ENCODE assay signal across 8 cellular contexts in the genomic region with DNA sequence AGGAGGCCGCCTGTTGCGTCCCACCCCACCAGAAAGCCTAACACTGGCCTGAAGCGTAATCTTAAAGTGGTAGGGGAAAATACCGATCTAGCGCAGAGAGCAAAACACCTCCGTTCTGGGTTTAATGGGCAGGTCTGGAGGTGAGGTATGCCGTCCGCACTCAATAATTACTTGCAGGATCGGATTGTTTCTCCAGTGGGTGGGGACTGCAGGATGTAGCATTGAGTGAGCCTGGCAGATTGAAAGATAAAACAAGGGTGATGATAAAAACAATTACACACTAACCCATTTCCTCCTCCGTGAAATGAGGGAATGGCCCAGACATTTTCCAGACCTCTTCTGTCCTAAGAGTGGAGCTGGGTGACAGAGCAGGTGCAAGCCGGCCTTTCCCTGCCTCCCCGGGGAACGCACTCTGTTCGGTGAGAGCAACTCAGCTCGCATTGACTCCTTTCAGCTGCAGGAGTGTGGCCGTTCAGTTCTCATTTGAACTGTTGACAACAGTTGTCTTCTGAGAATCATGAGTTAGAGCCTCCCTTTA.
DNase-seq lines count a peak whose midpoint lies in the region; ATAC-seq and TF ChIP-seq lines count a peak whose summit lies in the region.

No MANE protein-coding gene starts in this region.

- no peaks in the 10 kb centered on the region for H3K9me3 ChIP-seq in left ventricle myocardium inferior (replicated peaks)
- H3K9me3 ChIP-seq in skeletal muscle satellite cell (replicated peaks; ENCODE audit: low read length): no peaks in the 10 kb centered on the region

- peak overlapping the region; percentile 94 for H3K27ac ChIP-seq in left ventricle myocardium inferior (replicated peaks)

- peak overlapping the region; percentile 92 for H3K4me2 ChIP-seq in skeletal muscle satellite cell (ENCODE audit: low read length)

- CTCF ChIA-PET in activated naive CD4-positive, alpha-beta T cell treated with anti-CD3 and anti-CD28 coated beads for 36 hours (lab: Charles Lee): interaction anchor here (0.6 to 0.9 kb wide), 3 partner anchors 11 to 126 kb away, joined by 3 read pairs; no protein-coding TSS in a partner anchor

- no peaks in the 10 kb centered on the region for H3K9me3 Mint-ChIP-seq in activated naive CD4-positive, alpha-beta T cell treated with anti-CD3 and anti-CD28 coated beads for 36 hours

- H3K36me3 ChIP-seq in left ventricle myocardium inferior (no peaks in the 10 kb centered on the region), skeletal muscle satellite cell (ENCODE audit: insufficient read depth, low read length) (no peaks in the 10 kb centered on the region)

- H3K4me1 Mint-ChIP-seq in activated naive CD4-positive, alpha-beta T cell treated with anti-CD3 and anti-CD28 coated beads for 36 hours (ENCODE audit: low read depth): peaks cover 30% of the 10 kb centered on the region

- peak overlapping the region; percentile 78 for H3K9ac ChIP-seq in skeletal muscle satellite cell (ENCODE audit: low read depth, low read length)

- DNase-seq in NCI-H2171 treated with DMSO at 0.1 percent for 48 hours (lab: John Stamatoyannopoulos, UW) (peak; percentile 60), left ventricle myocardium inferior (no peak), COLO829 (ENCODE audit: low spot score) (no peak)
- DNase-seq in activated naive CD4-positive, alpha-beta T cell treated with anti-CD3 and anti-CD28 coated beads for 36 hours: peak; percentile 58
- DNase-seq in effector CD8-positive, alpha-beta T cell (lab: John Stamatoyannopoulos, UW): no peak

- no peaks in the 10 kb centered on the region for H3K27me3 Mint-ChIP-seq in activated naive CD4-positive, alpha-beta T cell treated with anti-CD3 and anti-CD28 coated beads for 36 hours (ENCODE audit: low read depth)

- peak overlapping the region; percentile 79 for H3K4me3 ChIP-seq in left ventricle myocardium inferior
- peak overlapping the region; percentile 76 for H3K4me3 ChIP-seq in skeletal muscle satellite cell (ENCODE audit: low read length)

- intact Hi-C loops in activated naive CD4-positive, alpha-beta T cell treated with anti-CD3 and anti-CD28 coated beads for 36 hours (cut with micrococcal nuclease): loop anchor here (1.0 to 10.0 kb wide), 15 partner anchors 31 to 1653 kb away; partner anchors contain the start of genes GPR18, RAP2A and UBAC2
- intact Hi-C loops in left ventricle myocardium inferior (cut with micrococcal nuclease): no loop called here

- no peaks in the 10 kb centered on the region for H3K36me3 Mint-ChIP-seq in activated naive CD4-positive, alpha-beta T cell treated with anti-CD3 and anti-CD28 coated beads for 36 hours (ENCODE audit: low read depth)

- H3K4me1 ChIP-seq in left ventricle myocardium inferior: peaks cover 43% of the 10 kb centered on the region
- H3K4me1 ChIP-seq in skeletal muscle satellite cell (ENCODE audit: control insufficient read depth, insufficient read depth, low read length): peaks cover 6% of the 10 kb centered on the region

- peak overlapping the region; percentile 99 for H3K4me3 Mint-ChIP-seq in activated naive CD4-positive, alpha-beta T cell treated with anti-CD3 and anti-CD28 coated beads for 36 hours

- peak; percentile 41 for ATAC-seq in GM18870 (IDR thresholded peaks at IDR 0.05; ENCODE audit: unreplicated experiment)
- ATAC-seq in HG02884 (IDR thresholded peaks at IDR 0.05; ENCODE audit: unreplicated experiment): peak; percentile 20

- peak overlapping the region; percentile 97 for H3K27ac Mint-ChIP-seq in activated naive CD4-positive, alpha-beta T cell treated with anti-CD3 and anti-CD28 coated beads for 36 hours

- H3K27me3 ChIP-seq in left ventricle myocardium inferior (ENCODE audit: low read depth) (no peaks in the 10 kb centered on the region), skeletal muscle satellite cell (ENCODE audit: control insufficient read depth, insufficient read depth, low read length) (peaks cover 5% of the 10 kb centered on the region)

- TF ChIP-seq CTCF in left ventricle myocardium inferior (IDR thresholded peaks at IDR 0.05; ENCODE audit: borderline replicate concordance): no peak

Comparison
In these comparisons a context has a peak if more than half of its experiments do, and no peak if none do; other contexts are left out.
1. DNase-seq: peak in NCI-H2171 treated with DMSO at 0.1 percent for 48 hours (single experiment) and activated naive CD4-positive, alpha-beta T cell treated with anti-CD3 and anti-CD28 coated beads for 36 hours (single experiment); none in left ventricle myocardium inferior (single experiment), COLO829 (single experiment) and effector CD8-positive, alpha-beta T cell (single experiment).